12 cellular contexts compared by ENCODE assay signal in genomic region chr1:107451735-107452134, GRCh38.
DNase-seq lines count a peak whose midpoint lies in the region; ATAC-seq and TF ChIP-seq lines count a peak whose summit lies in the region.
"Had no signal": no experiment of that assay in that cellular context is flagged by ENCODE, and none has a peak within 500 bp of the region (broad histone marks: within the 10 kb centered on the region; RNA-seq: fewer than 3 reads in every experiment).

No MANE protein-coding gene starts in this region.

- H3K9me2 ChIP-seq in OCI-LY7 (ENCODE audit: insufficient read depth, low read length) = no peaks in the 10 kb centered on the region

- H2AFZ ChIP-seq in OCI-LY7 (ENCODE audit: low read length) = peak overlapping the region; percentile 91

- H3K79me2 ChIP-seq in OCI-LY7 (ENCODE audit: insufficient read depth, low read depth, low read length) = no peaks in the 10 kb centered on the region

- intact Hi-C loops in OCI-LY7 (cut with micrococcal nuclease; ENCODE audit: unreplicated experiment) = loop anchor here (1.0 to 10.0 kb wide), 2 partner anchors 16 to 177 kb away; no protein-coding TSS in a partner anchor

- POLR2A ChIA-PET in OCI-LY7 (lab: Charles Lee) = interaction anchor here (0.6 to 1.5 kb wide), 5 partner anchors 8 to 69 kb away, joined by 3 to 4 read pairs (median 3); no protein-coding TSS in a partner anchor

- H3K36me3 ChIP-seq in OCI-LY7 (ENCODE audit: insufficient read depth, low read length) = no peaks in the 10 kb centered on the region; the same call in 1 of the 2 replicates

- peak; percentile 53 for ATAC-seq in GM18511 (IDR thresholded peaks at IDR 0.05; ENCODE audit: unreplicated experiment)
- peak; percentile 65 for ATAC-seq in GM21390 (IDR thresholded peaks at IDR 0.05; ENCODE audit: unreplicated experiment)
- peak; percentile 56 for ATAC-seq in HG03045 (IDR thresholded peaks at IDR 0.05; ENCODE audit: unreplicated experiment)

- TF ChIP-seq CTCF in OCI-LY7 (conservative IDR thresholded peaks at IDR 0.05; ENCODE audit: low read length) = no peak

- no peaks in the 10 kb centered on the region for H4K20me1 ChIP-seq in OCI-LY7 (ENCODE audit: insufficient read depth, low read length)

- CTCF ChIA-PET in OCI-LY7 (lab: Charles Lee; ENCODE audit: unreplicated experiment) = interaction anchor here (1.1 kb wide), 1 partner anchor 59 kb away, joined by 3 read pairs; no protein-coding TSS in a partner anchor

- H3K4me1 ChIP-seq in OCI-LY7 (ENCODE audit: insufficient read depth, low read length, poor library complexity, severe bottlenecking) = peaks cover 27% of the 10 kb centered on the region
- H3K4me1 ChIP-seq: testis had no signal

- peak overlapping the region; percentile 40 for H3K4me2 ChIP-seq in OCI-LY7 (ENCODE audit: low read length)

- peak overlapping the region; percentile 12 for H3K4me3 ChIP-seq in OCI-LY7 (ENCODE audit: low read depth, low read length, poor library complexity, severe bottlenecking)
- H3K4me3 ChIP-seq: testis had no signal

- no TSS peak for BruUV-seq in OCI-LY7 (replicated peaks; lab: Mats Ljungman, UMichigan)

- peak overlapping the region; percentile 27 for H3K27ac ChIP-seq in OCI-LY7 (ENCODE audit: low read depth, low read length, poor library complexity, severe bottlenecking)
- H3K27ac ChIP-seq: epithelial cell of prostate, testis had no signal

- peaks cover 6% of the 10 kb centered on the region; the same call in 1 of the 2 replicates for H3K9me3 ChIP-seq in OCI-LY7 (ENCODE audit: low read length)
- H3K9me3 ChIP-seq: testis had no signal

- DNase-seq in OCI-LY7 (ENCODE audit: low spot score) = peak; percentile 26
- no peak for DNase-seq in NCI-H2029 treated with DMSO at 0.1 percent for 48 hours (lab: John Stamatoyannopoulos, UW)
- no peak for DNase-seq in NCI-H2081 treated with DMSO at 0.1 percent for 48 hours (lab: John Stamatoyannopoulos, UW)
- DNase-seq in activated CD4-positive, alpha-beta T cell treated with anti-CD3 and anti-CD28 coated beads for 1 hour = no peak
- DNase-seq in activated effector memory CD4-positive, alpha-beta T cell treated with anti-CD3 and anti-CD28 coated beads, Interleukin-2, amount 50 U/mL, for 16 hours = no peak
- DNase-seq: CD4-positive, alpha-beta memory T cell; NCI-H446; testis had no signal
